ENCODE assay signal across 27 cellular contexts in the genomic region with DNA sequence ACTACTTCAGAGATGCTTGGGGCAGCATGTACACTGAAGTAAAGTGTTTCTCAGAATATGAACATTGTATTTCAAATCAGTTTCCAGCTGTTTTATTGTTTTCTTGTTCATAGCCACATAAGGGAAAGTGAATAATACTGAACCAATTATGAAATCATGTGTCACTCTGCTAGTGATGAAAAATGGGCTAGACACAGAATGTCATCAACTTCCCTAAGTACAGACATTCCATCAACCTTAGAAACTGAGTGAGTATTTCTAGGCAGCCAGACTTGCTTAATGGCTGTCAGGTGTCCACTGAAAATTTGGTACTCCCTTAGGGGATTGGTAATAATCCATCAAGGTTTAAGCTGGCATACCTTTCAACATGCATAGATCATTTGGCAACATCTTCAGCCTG.
A peak's percentile ranks its signal among the peaks of the same experiment; 100 is the strongest.
DNase-seq lines count a peak whose midpoint lies in the region; ATAC-seq and TF ChIP-seq lines count a peak whose summit lies in the region.
"Had no signal": no experiment of that assay in that cellular context is flagged by ENCODE, and none has a peak within 500 bp of the region (broad histone marks: within the 10 kb centered on the region; RNA-seq: fewer than 3 reads in every experiment).

No MANE protein-coding gene starts in this region.

- H3K9me3 Mint-ChIP-seq in osteocyte (ENCODE audit: unreplicated experiment), result no peaks in the 10 kb centered on the region
- H3K9me3 Mint-ChIP-seq: activated CD4-positive, alpha-beta T cell treated with anti-CD3 and anti-CD28 coated beads, Interleukin-2, amount 10 ng/mL, durations not matched to agents 24 days and 14 days; HFFc6; memory B cell; T-helper 2 cell treated with Interferon-gamma antibody and Interleukin-4, amounts not matched to agents 5 μg/mL and 100 μg/mL, for 36 hours had no signal

- H4K20me1 ChIP-seq in neural cell (ENCODE audit: insufficient read depth), result no peaks in the 10 kb centered on the region

- H3K36me3 Mint-ChIP-seq in osteocyte (ENCODE audit: unreplicated experiment), result no peaks in the 10 kb centered on the region
- H3K36me3 Mint-ChIP-seq: CD4-positive, CD25-positive, alpha-beta regulatory T cell; memory B cell had no signal

- H3K27ac ChIP-seq in neural cell (ENCODE audit: low read length), result peak overlapping the region; percentile 25
- H3K27ac ChIP-seq: cardiac muscle cell, coronary artery, heart left ventricle, skin epidermis, WERI-Rb-1 had no signal

- H3K27me3 Mint-ChIP-seq in osteocyte (ENCODE audit: unreplicated experiment), result no peaks in the 10 kb centered on the region
- H3K27me3 Mint-ChIP-seq: activated CD4-positive, alpha-beta T cell treated with anti-CD3 and anti-CD28 coated beads, Interleukin-2, amount 10 ng/mL, durations not matched to agents 24 days and 14 days; CD4-positive, CD25-positive, alpha-beta regulatory T cell; memory B cell had no signal

- H3K9ac ChIP-seq in neural cell (ENCODE audit: low read length), result no peak overlapping the region

- H2AFZ ChIP-seq in neural cell (ENCODE audit: low read depth, low read length), result no peak overlapping the region

- H3K4me2 ChIP-seq in neural cell (ENCODE audit: low read length), result no peak overlapping the region

- H3K4me3 Mint-ChIP-seq in osteocyte (ENCODE audit: unreplicated experiment), result no peak overlapping the region
- H3K4me3 Mint-ChIP-seq: activated CD4-positive, alpha-beta T cell treated with anti-CD3 and anti-CD28 coated beads, Interleukin-2, amount 10 ng/mL, durations not matched to agents 24 days and 14 days; CD4-positive, CD25-positive, alpha-beta regulatory T cell; HFFc6; memory B cell; T-helper 2 cell treated with Interferon-gamma antibody and Interleukin-4, amounts not matched to agents 5 μg/mL and 100 μg/mL, for 36 hours had no signal

- peak; percentile 96 for TF ChIP-seq EP300 in neural cell (conservative IDR thresholded peaks at IDR 0.05; ENCODE audit: poor library complexity, severe bottlenecking)

- H3K9me2 ChIP-seq in neural cell (ENCODE audit: insufficient read depth, low read length), result no peaks in the 10 kb centered on the region

- H3K27me3 ChIP-seq in neural cell (ENCODE audit: insufficient read depth, low read depth, low read length), result no peaks in the 10 kb centered on the region
- H3K27me3 ChIP-seq: cardiac muscle cell, heart left ventricle had no signal

- H3K27ac Mint-ChIP-seq in osteocyte (ENCODE audit: unreplicated experiment), result no peak overlapping the region
- H3K27ac Mint-ChIP-seq: activated CD4-positive, alpha-beta T cell treated with anti-CD3 and anti-CD28 coated beads, Interleukin-2, amount 10 ng/mL, durations not matched to agents 24 days and 14 days; CD4-positive, CD25-positive, alpha-beta regulatory T cell; HFFc6; memory B cell; T-helper 2 cell treated with Interferon-gamma antibody and Interleukin-4, amounts not matched to agents 5 μg/mL and 100 μg/mL, for 36 hours had no signal

- TF ChIP-seq CTCF in neural cell (IDR thresholded peaks at IDR 0.05; ENCODE audit: poor library complexity, severe bottlenecking) (no peak), osteocyte (IDR thresholded peaks at IDR 0.05) (no peak)

- H3K9me3 ChIP-seq in neural cell (ENCODE audit: low read length), result no peaks in the 10 kb centered on the region
- H3K9me3 ChIP-seq: heart left ventricle had no signal

- ATAC-seq in HG02763 (IDR thresholded peaks at IDR 0.05; ENCODE audit: unreplicated experiment), result no peak
- ATAC-seq: left colon, SK-N-SH treated with all-trans-retinoic acid at 6 μM for 48 hours had no signal

- DNase-seq in AG20443 (ENCODE audit: low spot score) (peak; percentile 8), LHCN-M2 (ENCODE audit: low read depth) (peak; percentile 68), amniotic epithelial cell (ENCODE audit: low read depth) (peak; percentile 12), RPMI8226 (no peak), osteocyte (ENCODE audit: extremely low spot score, unreplicated experiment) (no peak)
- DNase-seq: activated CD4-positive, alpha-beta T cell treated with anti-CD3 and anti-CD28 coated beads, Interleukin-2, amount 10 ng/mL, durations not matched to agents 24 days and 14 days; activated naive CD4-positive, alpha-beta T cell; activated T-cell treated with anti-CD3 and anti-CD28 coated beads, Interleukin-2, amount 50 U/mL, for 48 hours; amygdala; CD4-positive, CD25-positive, alpha-beta regulatory T cell; EL; heart left ventricle; HFFc6; left colon; MM.1S; NCI-H1436; NCI-H526; nucleus accumbens; WERI-Rb-1 had no signal

- H3F3A ChIP-seq in neural cell (ENCODE audit: insufficient read depth, low read length, poor library complexity, severe bottlenecking), result no peaks in the 10 kb centered on the region

- no peak for TF ChIP-seq RAD21 in neural cell (conservative IDR thresholded peaks at IDR 0.05)

- no peaks in the 10 kb centered on the region for H3K36me3 ChIP-seq in neural cell (ENCODE audit: insufficient read depth, low read length)
- H3K36me3 ChIP-seq: cardiac muscle cell, heart left ventricle, WERI-Rb-1 had no signal

- peaks cover 4% of the 10 kb centered on the region for H3K4me1 Mint-ChIP-seq in osteocyte (ENCODE audit: unreplicated experiment)
- H3K4me1 Mint-ChIP-seq: activated CD4-positive, alpha-beta T cell treated with anti-CD3 and anti-CD28 coated beads, Interleukin-2, amount 10 ng/mL, durations not matched to agents 24 days and 14 days; CD4-positive, CD25-positive, alpha-beta regulatory T cell; memory B cell had no signal

- no peaks in the 10 kb centered on the region for H3K79me2 ChIP-seq in neural cell (replicated peaks; ENCODE audit: insufficient read depth, low read length)

- no peak overlapping the region for H3K4me3 ChIP-seq in neural cell (ENCODE audit: low read length)
- H3K4me3 ChIP-seq: cardiac muscle cell, coronary artery, heart left ventricle, skin epidermis had no signal

TF ChIP-seq in neural cell, 6 proteins besides CTCF, POLR2A, EP300 and RAD21:
- TF ChIP-seq SMC3 (conservative IDR thresholded peaks at IDR 0.05; ENCODE audit: poor library complexity) (no peak), POLR2AphosphoS5 (IDR thresholded peaks at IDR 0.05) (peak; percentile 80), TAF1 (IDR thresholded peaks at IDR 0.05; ENCODE audit: low read depth) (no peak), MXI1 (conservative IDR thresholded peaks at IDR 0.05; ENCODE audit: poor library complexity, severe bottlenecking) (no peak), EZH2 (IDR thresholded peaks at IDR 0.05; ENCODE audit: borderline replicate concordance, insufficient read depth, low read length, poor library complexity, severe bottlenecking) (no peak)
- TF ChIP-seq, protein P1, sequence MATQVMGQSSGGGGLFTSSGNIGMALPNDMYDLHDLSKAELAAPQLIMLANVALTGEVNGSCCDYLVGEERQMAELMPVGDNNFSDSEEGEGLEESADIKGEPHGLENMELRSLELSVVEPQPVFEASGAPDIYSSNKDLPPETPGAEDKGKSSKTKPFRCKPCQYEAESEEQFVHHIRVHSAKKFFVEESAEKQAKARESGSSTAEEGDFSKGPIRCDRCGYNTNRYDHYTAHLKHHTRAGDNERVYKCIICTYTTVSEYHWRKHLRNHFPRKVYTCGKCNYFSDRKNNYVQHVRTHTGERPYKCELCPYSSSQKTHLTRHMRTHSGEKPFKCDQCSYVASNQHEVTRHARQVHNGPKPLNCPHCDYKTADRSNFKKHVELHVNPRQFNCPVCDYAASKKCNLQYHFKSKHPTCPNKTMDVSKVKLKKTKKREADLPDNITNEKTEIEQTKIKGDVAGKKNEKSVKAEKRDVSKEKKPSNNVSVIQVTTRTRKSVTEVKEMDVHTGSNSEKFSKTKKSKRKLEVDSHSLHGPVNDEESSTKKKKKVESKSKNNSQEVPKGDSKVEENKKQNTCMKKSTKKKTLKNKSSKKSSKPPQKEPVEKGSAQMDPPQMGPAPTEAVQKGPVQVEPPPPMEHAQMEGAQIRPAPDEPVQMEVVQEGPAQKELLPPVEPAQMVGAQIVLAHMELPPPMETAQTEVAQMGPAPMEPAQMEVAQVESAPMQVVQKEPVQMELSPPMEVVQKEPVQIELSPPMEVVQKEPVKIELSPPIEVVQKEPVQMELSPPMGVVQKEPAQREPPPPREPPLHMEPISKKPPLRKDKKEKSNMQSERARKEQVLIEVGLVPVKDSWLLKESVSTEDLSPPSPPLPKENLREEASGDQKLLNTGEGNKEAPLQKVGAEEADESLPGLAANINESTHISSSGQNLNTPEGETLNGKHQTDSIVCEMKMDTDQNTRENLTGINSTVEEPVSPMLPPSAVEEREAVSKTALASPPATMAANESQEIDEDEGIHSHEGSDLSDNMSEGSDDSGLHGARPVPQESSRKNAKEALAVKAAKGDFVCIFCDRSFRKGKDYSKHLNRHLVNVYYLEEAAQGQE (IDR thresholded peaks at IDR 0.05; ENCODE audit: borderline replicate concordance), result peak; percentile 33
TF ChIP-seq in neural cell: peak in this region for 2.

Comparison
In these comparisons a context has a peak if more than half of its experiments do, and no peak if none do; other contexts are left out.
1. DNase-seq: peak in AG20443 (single experiment), LHCN-M2 (single experiment) and amniotic epithelial cell (single experiment); none in RPMI8226 (single experiment) and osteocyte (single experiment).